13 cellular contexts compared by ENCODE assay signal in the genomic region with DNA sequence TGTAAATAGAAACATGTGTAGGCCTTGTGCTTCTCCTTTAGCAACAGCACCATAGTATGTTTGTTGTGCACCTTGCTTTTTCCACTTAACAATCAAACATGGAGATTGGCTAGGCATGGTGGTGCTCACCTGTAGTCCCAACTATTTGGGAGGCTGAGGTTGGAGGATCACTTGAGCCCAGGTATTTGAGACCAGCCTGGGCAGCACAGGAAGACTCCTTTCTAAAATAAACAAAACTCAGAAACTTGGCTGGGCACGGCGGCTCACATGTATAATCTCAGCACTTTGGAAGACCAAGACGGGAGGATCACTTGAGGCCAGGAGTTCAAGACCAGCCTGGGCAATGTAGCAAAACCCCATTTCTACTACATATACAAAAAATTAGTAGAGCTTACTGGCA. TPM values are rescaled to one million over a fixed set of nuclear protein-coding genes. Genes with fewer than 3 reads are reported as not detected.
A peak's percentile ranks its signal among the peaks of the same experiment; 100 is the strongest.
DNase-seq lines count a peak whose midpoint lies in the region; TF ChIP-seq lines count a peak whose summit lies in the region.
"Had no signal": no experiment of that assay in that cellular context is flagged by ENCODE, and none has a peak within 500 bp of the region (broad histone marks: within the 10 kb centered on the region; RNA-seq: fewer than 3 reads in every experiment).

No MANE protein-coding gene starts in this region.

- 97% methylated on average over 3 of the region's 3 CpGs for WGBS in suprapubic skin

- no peaks in the 10 kb centered on the region for H3K36me3 ChIP-seq in HUES48 (ENCODE audit: control insufficient read depth, insufficient read depth, low read length)
- no peaks in the 10 kb centered on the region for H3K36me3 ChIP-seq in colonic mucosa
- no peaks in the 10 kb centered on the region for H3K36me3 ChIP-seq in muscle layer of colon (ENCODE audit: insufficient read depth, low read length)
- H3K36me3 ChIP-seq in suprapubic skin, result no peaks in the 10 kb centered on the region

- TF ChIP-seq POLR2A in suprapubic skin (IDR thresholded peaks at IDR 0.05), result no peak

- TF ChIP-seq CTCF in colonic mucosa (IDR thresholded peaks at IDR 0.05) (no peak), suprapubic skin (IDR thresholded peaks at IDR 0.05) (no peak)

- H3K27me3 ChIP-seq in HUES48 (ENCODE audit: control insufficient read depth, insufficient read depth, low read length), result no peaks in the 10 kb centered on the region
- H3K27me3 ChIP-seq in colonic mucosa, result no peaks in the 10 kb centered on the region
- no peaks in the 10 kb centered on the region for H3K27me3 ChIP-seq in muscle layer of colon (ENCODE audit: control insufficient read depth in 1 of 2, insufficient read depth in 2 of 2, low read length in 2 of 2)
- H3K27me3 ChIP-seq in suprapubic skin, result no peaks in the 10 kb centered on the region

- intact Hi-C loops in colonic mucosa (cut with DNase I), result no loop called here

- H3K27ac ChIP-seq in HUES48 (ENCODE audit: low read depth, low read length), result peak overlapping the region; percentile 87
- peak overlapping the region; percentile 42 for H3K27ac ChIP-seq in colonic mucosa
- peak overlapping the region; percentile 55 for H3K27ac ChIP-seq in muscle layer of colon (ENCODE audit: low read depth, low read length)
- peak overlapping the region; percentile 89 for H3K27ac ChIP-seq in suprapubic skin

- H3K9ac ChIP-seq in HUES48 (ENCODE audit: low read depth, low read length) (no peak overlapping the region), colonic mucosa (ENCODE audit: low read depth in 2 of 2, low read length in 2 of 2) (no peak overlapping the region), muscle layer of colon (ENCODE audit: low read length) (no peak overlapping the region)

- H3K4me3 ChIP-seq in HUES48 (ENCODE audit: low read depth, low read length) (no peak overlapping the region), colonic mucosa (no peak overlapping the region), muscle layer of colon (ENCODE audit: low read depth in 1 of 2, low read length in 2 of 2) (no peak overlapping the region), suprapubic skin (no peak overlapping the region)

- TF ChIP-seq EP300 in suprapubic skin (IDR thresholded peaks at IDR 0.05), result no peak

- H3K4me1 ChIP-seq in HUES48 (ENCODE audit: control insufficient read depth, insufficient read depth, low read length) (peaks cover 16% of the 10 kb centered on the region; the same call in 1 of the 2 replicates), colonic mucosa (no peaks in the 10 kb centered on the region), muscle layer of colon (ENCODE audit: insufficient read depth, low read length) (peaks cover 21% of the 10 kb centered on the region), suprapubic skin (peaks cover 31% of the 10 kb centered on the region)

- H3K9me3 ChIP-seq in HUES48 (ENCODE audit: control insufficient read depth, insufficient read depth, low read length) (no peaks in the 10 kb centered on the region), colonic mucosa (no peaks in the 10 kb centered on the region), muscle layer of colon (ENCODE audit: low read length) (no peaks in the 10 kb centered on the region), suprapubic skin (no peaks in the 10 kb centered on the region)

- DNase-seq in colonic mucosa (no peak), suprapubic skin (ENCODE audit: low spot score in 2 of 2) (no peak), RPMI8226 (no peak), NCI-H82 treated with DMSO at 0.1 percent for 48 hours (lab: John Stamatoyannopoulos, UW; ENCODE audit: unreplicated experiment) (no peak), NCI-H82 (lab: John Stamatoyannopoulos, UW) (no peak), NCI-H748 treated with DMSO at 0.1 percent for 48 hours (lab: John Stamatoyannopoulos, UW) (no peak)
- DNase-seq: activated CD8-positive, alpha-beta T cell treated with anti-CD3 and anti-CD28 coated beads for 36 hours; DMS53; glutamatergic neuron; NCI-H2107 had no signal

RNA-seq across cellular contexts. Expression of gene FAXDC2, which starts 0.9 kb away (rescaled TPM):
- total RNA-seq in colonic mucosa (10 to 100 TPM in 1 of 2 donors, 1 to 10 TPM in 1; 7.0 to 20.8 TPM), suprapubic skin (10 to 100 TPM; 27.1 to 62.1 (median 40.8) TPM)
- total RNA-seq: activated CD8-positive, alpha-beta T cell treated with anti-CD3 and anti-CD28 coated beads for 36 hours; natural killer cell treated with Interleukin-12 subunit alpha and Interleukin-12 subunit beta and Interleukin-15 and Interleukin-18, amount 100 ng/mL, for 72 hours had no signal

RNA-seq across cellular contexts. Expression of gene CNOT8, which starts 7.1 kb away (rescaled TPM):
- total RNA-seq in colonic mucosa (10 to 100 TPM; 64.0 to 84.0 TPM), suprapubic skin (10 to 100 TPM; 55.3 to 83.5 (median 76.6) TPM)
